Comparison of ENCODE assay signal across 19 cellular contexts in the genomic region with DNA sequence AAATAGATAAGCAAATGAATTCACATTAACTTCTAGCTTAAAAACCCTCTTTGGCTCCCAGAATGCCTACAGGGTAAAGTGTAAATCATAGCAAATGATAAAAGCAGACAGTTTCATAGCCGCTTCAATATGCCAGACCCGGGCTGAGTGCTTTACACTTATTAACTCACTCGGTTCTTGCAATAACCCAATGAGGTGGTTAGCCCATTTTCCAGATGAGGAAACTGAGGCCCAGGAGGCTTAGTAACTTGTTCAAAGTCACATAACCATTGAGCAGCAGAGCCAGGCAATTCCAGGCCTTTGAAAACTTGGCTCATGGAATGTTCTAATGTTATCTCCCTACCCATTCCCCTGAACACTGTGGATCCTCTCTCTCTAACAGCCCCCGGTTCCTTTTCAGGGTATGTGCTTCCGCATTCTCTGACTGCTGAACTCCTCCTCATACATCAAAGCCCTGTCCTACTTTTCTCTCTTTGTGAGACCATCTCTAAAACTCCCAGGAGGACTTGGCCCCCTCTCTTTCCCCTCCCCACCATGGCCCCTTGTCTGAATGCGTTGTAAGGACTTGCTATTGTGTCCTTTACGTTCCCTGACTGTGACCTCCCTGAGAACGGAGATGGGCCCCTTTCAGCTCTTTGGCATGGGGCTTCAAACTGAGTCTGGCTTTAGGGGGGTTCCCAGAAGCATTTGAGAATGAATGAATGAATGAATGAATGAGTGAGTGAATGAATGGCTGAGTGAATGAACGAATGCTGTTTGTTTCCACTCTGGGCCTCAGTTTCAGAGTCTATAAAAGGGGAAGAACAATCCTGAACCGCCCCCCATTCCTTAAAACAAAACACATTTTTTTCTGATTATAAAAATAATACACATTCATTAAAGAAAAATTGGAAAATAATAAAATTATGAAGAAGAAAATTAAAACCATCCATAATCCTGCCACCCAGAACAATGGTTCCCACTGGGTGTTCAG. TPM values are rescaled to one million over a fixed set of nuclear protein-coding genes. Genes with fewer than 3 reads are reported as not detected.
"Had no signal": no experiment of that assay in that cellular context is flagged by ENCODE, and none has a peak within 500 bp of the region (broad histone marks: within the 10 kb centered on the region; RNA-seq: fewer than 3 reads in every experiment).

No MANE protein-coding gene starts in this region.

- H3K9me3 Mint-ChIP-seq: activated naive CD4-positive, alpha-beta T cell treated with anti-CD3 and anti-CD28 coated beads, Interleukin-2, amount 50 U/mL, for 72 hours; dendritic cell treated with granulocyte-macrophage colony-stimulating factor and Interleukin-4, amounts not matched to agents 40 ng/mL and 50 ng/mL, for 4 days; immature natural killer cell had no signal

- DNase-seq: activated CD4-positive, alpha-beta T cell treated with anti-CD3 and anti-CD28 coated beads for 1 hour; activated CD4-positive, alpha-beta T cell treated with anti-CD3 and anti-CD28 coated beads, Interleukin-2, amount 50 U/mL, for 48 hours; activated effector memory CD4-positive, alpha-beta T cell treated with anti-CD3 and anti-CD28 coated beads, Interleukin-2, amount 50 U/mL, for 16 hours; activated T-cell treated with anti-CD3 and anti-CD28 coated beads, Interleukin-2, amount 50 U/mL, for 48 hours; amniotic stem cell; effector memory CD4-positive, alpha-beta T cell; esophagus squamous epithelium; immature natural killer cell; left ventricle myocardium superior; stimulated activated CD4-positive, alpha-beta T cell treated with anti-CD3 and anti-CD28 coated beads, Interleukin-2, amount 100 ng/mL, for 24 hours; T-helper 17 cell; upper lobe of right lung had no signal

- H3K4me3 ChIP-seq: esophagus squamous epithelium, thoracic aorta, upper lobe of right lung had no signal

- H3K4me1 Mint-ChIP-seq: immature natural killer cell had no signal

- ATAC-seq: activated naive CD4-positive, alpha-beta T cell treated with anti-CD3 and anti-CD28 coated beads, Interleukin-2, amount 50 U/mL, for 72 hours; left ventricle myocardium superior; T-helper 17 cell; upper lobe of right lung had no signal

- H3K27me3 ChIP-seq: upper lobe of right lung had no signal

- H3K4me1 ChIP-seq: esophagus squamous epithelium, upper lobe of right lung had no signal

- H3K27me3 Mint-ChIP-seq: T-helper 17 cell had no signal

- H3K27ac ChIP-seq: esophagus squamous epithelium, thoracic aorta, upper lobe of right lung, VCaP had no signal

- H3K9me3 ChIP-seq: esophagus squamous epithelium, thoracic aorta, upper lobe of right lung had no signal

- H3K36me3 Mint-ChIP-seq: immature natural killer cell had no signal

- H3K27ac Mint-ChIP-seq: immature natural killer cell, progenitor cell of endocrine pancreas, T-helper 17 cell had no signal

- H3K4me3 Mint-ChIP-seq: dendritic cell treated with granulocyte-macrophage colony-stimulating factor and Interleukin-4, amounts not matched to agents 40 ng/mL and 50 ng/mL, for 4 days; immature natural killer cell; T-helper 17 cell had no signal

- H3K36me3 ChIP-seq: esophagus squamous epithelium, thoracic aorta, upper lobe of right lung had no signal

- FAIRE-seq: endothelial cell of umbilical vein had no signal

RNA-seq across cellular contexts. Expression of a gene that starts 15.6 kb away (rescaled TPM):
- total RNA-seq: endothelial cell of umbilical vein, myocyte, progenitor cell of endocrine pancreas had no signal
